In the genomic region with DNA sequence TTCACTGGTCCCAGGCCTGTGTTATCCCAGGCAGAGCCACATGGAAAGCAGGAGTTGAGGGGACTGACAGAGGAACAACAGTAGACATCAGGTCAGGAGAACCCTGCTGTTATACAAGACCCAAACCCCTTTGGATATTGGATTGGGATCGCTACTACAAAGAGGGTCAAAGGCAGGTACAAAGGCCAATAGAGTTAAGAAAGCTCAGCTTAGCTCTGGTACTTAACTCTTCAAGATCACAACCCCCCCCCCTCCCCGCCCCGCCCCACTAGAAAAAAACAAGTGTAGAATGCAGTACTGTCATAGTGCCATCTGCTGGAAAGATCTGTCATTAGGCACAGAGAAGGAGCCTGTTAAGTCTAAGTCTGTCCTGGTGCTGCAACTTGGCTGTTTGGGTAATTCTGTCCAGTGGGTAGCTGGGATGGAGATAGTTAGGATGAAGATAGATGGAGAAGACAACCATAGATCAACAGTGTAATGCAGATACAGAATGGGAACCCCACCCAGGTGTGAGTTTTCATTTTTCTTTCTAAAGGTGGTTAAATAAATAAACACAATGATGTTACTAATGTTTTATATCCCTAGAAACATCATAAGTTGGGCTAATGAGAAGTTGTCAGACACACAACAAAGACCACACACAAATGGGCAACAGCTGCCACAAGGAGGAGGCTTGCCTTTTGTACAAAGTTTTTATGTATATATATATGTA, we compare ENCODE assay signal across 1 cellular context.
A peak's percentile ranks its signal among the peaks of the same experiment; 100 is the strongest.
TF ChIP-seq lines count a peak whose summit lies in the region.

No MANE protein-coding gene starts in this region.

TF ChIP-seq in HepG2, 621 proteins besides CTCF, POLR2A, EP300 and RAD21 (continued from another document and continues in another):
- TF ChIP-seq, protein P1, sequence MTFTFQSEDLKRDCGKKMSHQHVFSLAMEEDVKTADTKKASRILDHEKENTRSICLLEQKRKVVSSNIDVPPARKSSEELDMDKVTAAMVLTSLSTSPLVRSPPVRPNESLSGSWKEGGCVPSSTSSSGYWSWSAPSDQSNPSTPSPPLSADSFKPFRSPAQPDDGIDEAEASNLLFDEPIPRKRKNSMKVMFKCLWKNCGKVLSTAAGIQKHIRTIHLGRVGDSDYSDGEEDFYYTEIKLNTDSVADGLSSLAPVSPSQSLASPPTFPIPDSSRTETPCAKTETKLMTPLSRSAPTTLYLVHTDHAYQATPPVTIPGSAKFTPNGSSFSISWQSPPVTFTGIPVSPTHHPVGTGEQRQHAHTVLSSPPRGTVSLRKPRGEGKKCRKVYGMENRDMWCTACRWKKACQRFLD (CRISPR knock-in tag; IDR thresholded peaks at IDR 0.05; ENCODE audit: borderline replicate concordance): no peak
- TF ChIP-seq SPEN (CRISPR knock-in tag; IDR thresholded peaks at IDR 0.05; ENCODE audit: low read depth) (0 out of 2 replicates have a peak, but pooled peaks have one; percentile 24), REXO4 (CRISPR knock-in tag; IDR thresholded peaks at IDR 0.05; ENCODE audit: borderline replicate concordance) (no peak), GATAD2A (CRISPR knock-in tag; IDR thresholded peaks at IDR 0.05) (peak; percentile 51; the same call in 1 of the 2 replicates), ETV6 (CRISPR knock-in tag; conservative IDR thresholded peaks at IDR 0.05) (no peak), ATF7-NPFF (CRISPR knock-in tag; IDR thresholded peaks at IDR 0.05; ENCODE audit: low read depth) (no peak), ZFYVE20 (CRISPR knock-in tag; IDR thresholded peaks at IDR 0.05; ENCODE audit: borderline replicate concordance, low read depth) (no peak), ZNF326 (CRISPR knock-in tag; IDR thresholded peaks at IDR 0.05; ENCODE audit: borderline replicate concordance) (no peak), MBD4 (IDR thresholded peaks at IDR 0.05; ENCODE audit: borderline replicate concordance, low read length) (no peak), ZNF563 (CRISPR knock-in tag; IDR thresholded peaks at IDR 0.05) (no peak), KLF9 (CRISPR knock-in tag; IDR thresholded peaks at IDR 0.05; ENCODE audit: low read depth) (no peak), NFE2L1 (CRISPR knock-in tag; IDR thresholded peaks at IDR 0.05; ENCODE audit: borderline replicate concordance) (no peak), ZNF615 (CRISPR knock-in tag; IDR thresholded peaks at IDR 0.05; ENCODE audit: borderline replicate concordance) (no peak), ZSCAN9 (CRISPR knock-in tag; IDR thresholded peaks at IDR 0.05; ENCODE audit: borderline replicate concordance) (no peak), ARHGAP35 (CRISPR knock-in tag; IDR thresholded peaks at IDR 0.05; ENCODE audit: borderline replicate concordance) (no peak), RARA (CRISPR knock-in tag; IDR thresholded peaks at IDR 0.05) (no peak), MIXL1 (CRISPR knock-in tag; IDR thresholded peaks at IDR 0.05) (0 out of 2 replicates have a peak, but pooled peaks have one; percentile 70), ZKSCAN1 (IDR thresholded peaks at IDR 0.05; ENCODE audit: low read length) (no peak), MIER3 (CRISPR knock-in tag; IDR thresholded peaks at IDR 0.05; ENCODE audit: borderline replicate concordance) (0 out of 2 replicates have a peak, but pooled peaks have one; percentile 43), IKZF1 (IDR thresholded peaks at IDR 0.05) (no peak), HOXA3 (CRISPR knock-in tag; IDR thresholded peaks at IDR 0.05) (no peak), ZBTB7B (CRISPR knock-in tag; IDR thresholded peaks at IDR 0.05) (0 out of 2 replicates have a peak, but pooled peaks have one; percentile 37), HHEX (CRISPR knock-in tag; IDR thresholded peaks at IDR 0.05) (0 out of 2 replicates have a peak, but pooled peaks have one; percentile 8), ZNF841 (CRISPR knock-in tag; IDR thresholded peaks at IDR 0.05; ENCODE audit: borderline replicate concordance) (no peak), ZEB1 (IDR thresholded peaks at IDR 0.05; ENCODE audit: insufficient replicate concordance, low read depth) (no peak), ZNF761 (CRISPR knock-in tag; conservative IDR thresholded peaks at IDR 0.05) (no peak), ZNF674 (CRISPR knock-in tag; IDR thresholded peaks at IDR 0.05; ENCODE audit: low read depth) (no peak), CCAR2 (optimal IDR thresholded peaks at IDR 0.05; ENCODE audit: low read depth, low read length) (no peak), ZNF619 (CRISPR knock-in tag; IDR thresholded peaks at IDR 0.05) (no peak), ZNF782 (CRISPR knock-in tag; IDR thresholded peaks at IDR 0.05; ENCODE audit: borderline replicate concordance) (0 out of 2 replicates have a peak, but pooled peaks have one; percentile 24), SOX13 (IDR thresholded peaks at IDR 0.05) (no peak), SOX13 (CRISPR knock-in tag; conservative IDR thresholded peaks at IDR 0.05 in 1 of 2, IDR thresholded peaks at IDR 0.05 in 1 of 2) (no peak; a peak in 1 of 4 replicates), ZC3H4 (CRISPR knock-in tag; IDR thresholded peaks at IDR 0.05; ENCODE audit: borderline replicate concordance) (no peak), NR1H2 (CRISPR knock-in tag; IDR thresholded peaks at IDR 0.05; ENCODE audit: borderline replicate concordance, low read depth) (no peak), KDM3A (CRISPR knock-in tag; IDR thresholded peaks at IDR 0.05; ENCODE audit: low read depth) (no peak)
- TF ChIP-seq, protein P2, sequence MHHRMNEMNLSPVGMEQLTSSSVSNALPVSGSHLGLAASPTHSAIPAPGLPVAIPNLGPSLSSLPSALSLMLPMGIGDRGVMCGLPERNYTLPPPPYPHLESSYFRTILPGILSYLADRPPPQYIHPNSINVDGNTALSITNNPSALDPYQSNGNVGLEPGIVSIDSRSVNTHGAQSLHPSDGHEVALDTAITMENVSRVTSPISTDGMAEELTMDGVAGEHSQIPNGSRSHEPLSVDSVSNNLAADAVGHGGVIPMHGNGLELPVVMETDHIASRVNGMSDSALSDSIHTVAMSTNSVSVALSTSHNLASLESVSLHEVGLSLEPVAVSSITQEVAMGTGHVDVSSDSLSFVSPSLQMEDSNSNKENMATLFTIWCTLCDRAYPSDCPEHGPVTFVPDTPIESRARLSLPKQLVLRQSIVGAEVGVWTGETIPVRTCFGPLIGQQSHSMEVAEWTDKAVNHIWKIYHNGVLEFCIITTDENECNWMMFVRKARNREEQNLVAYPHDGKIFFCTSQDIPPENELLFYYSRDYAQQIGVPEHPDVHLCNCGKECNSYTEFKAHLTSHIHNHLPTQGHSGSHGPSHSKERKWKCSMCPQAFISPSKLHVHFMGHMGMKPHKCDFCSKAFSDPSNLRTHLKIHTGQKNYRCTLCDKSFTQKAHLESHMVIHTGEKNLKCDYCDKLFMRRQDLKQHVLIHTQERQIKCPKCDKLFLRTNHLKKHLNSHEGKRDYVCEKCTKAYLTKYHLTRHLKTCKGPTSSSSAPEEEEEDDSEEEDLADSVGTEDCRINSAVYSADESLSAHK (CRISPR knock-in tag; IDR thresholded peaks at IDR 0.05; ENCODE audit: borderline replicate concordance): no peak
- TF ChIP-seq, protein P3, sequence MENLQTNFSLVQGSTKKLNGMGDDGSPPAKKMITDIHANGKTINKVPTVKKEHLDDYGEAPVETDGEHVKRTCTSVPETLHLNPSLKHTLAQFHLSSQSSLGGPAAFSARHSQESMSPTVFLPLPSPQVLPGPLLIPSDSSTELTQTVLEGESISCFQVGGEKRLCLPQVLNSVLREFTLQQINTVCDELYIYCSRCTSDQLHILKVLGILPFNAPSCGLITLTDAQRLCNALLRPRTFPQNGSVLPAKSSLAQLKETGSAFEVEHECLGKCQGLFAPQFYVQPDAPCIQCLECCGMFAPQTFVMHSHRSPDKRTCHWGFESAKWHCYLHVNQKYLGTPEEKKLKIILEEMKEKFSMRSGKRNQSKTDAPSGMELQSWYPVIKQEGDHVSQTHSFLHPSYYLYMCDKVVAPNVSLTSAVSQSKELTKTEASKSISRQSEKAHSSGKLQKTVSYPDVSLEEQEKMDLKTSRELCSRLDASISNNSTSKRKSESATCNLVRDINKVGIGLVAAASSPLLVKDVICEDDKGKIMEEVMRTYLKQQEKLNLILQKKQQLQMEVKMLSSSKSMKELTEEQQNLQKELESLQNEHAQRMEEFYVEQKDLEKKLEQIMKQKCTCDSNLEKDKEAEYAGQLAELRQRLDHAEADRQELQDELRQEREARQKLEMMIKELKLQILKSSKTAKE (CRISPR knock-in tag; IDR thresholded peaks at IDR 0.05; ENCODE audit: borderline replicate concordance): no peak
- TF ChIP-seq, protein P4, sequence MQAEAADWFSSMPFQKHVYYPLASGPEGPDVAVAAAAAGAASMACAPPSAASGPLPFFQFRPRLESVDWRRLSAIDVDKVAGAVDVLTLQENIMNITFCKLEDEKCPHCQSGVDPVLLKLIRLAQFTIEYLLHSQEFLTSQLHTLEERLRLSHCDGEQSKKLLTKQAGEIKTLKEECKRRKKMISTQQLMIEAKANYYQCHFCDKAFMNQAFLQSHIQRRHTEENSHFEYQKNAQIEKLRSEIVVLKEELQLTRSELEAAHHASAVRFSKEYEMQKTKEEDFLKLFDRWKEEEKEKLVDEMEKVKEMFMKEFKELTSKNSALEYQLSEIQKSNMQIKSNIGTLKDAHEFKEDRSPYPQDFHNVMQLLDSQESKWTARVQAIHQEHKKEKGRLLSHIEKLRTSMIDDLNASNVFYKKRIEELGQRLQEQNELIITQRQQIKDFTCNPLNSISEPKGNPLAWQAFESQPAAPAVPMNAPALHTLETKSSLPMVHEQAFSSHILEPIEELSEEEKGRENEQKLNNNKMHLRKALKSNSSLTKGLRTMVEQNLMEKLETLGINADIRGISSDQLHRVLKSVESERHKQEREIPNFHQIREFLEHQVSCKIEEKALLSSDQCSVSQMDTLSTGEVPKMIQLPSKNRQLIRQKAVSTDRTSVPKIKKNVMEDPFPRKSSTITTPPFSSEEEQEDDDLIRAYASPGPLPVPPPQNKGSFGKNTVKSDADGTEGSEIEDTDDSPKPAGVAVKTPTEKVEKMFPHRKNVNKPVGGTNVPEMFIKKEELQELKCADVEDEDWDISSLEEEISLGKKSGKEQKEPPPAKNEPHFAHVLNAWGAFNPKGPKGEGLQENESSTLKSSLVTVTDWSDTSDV (CRISPR knock-in tag; IDR thresholded peaks at IDR 0.05): no peak
- TF ChIP-seq, protein P5, sequence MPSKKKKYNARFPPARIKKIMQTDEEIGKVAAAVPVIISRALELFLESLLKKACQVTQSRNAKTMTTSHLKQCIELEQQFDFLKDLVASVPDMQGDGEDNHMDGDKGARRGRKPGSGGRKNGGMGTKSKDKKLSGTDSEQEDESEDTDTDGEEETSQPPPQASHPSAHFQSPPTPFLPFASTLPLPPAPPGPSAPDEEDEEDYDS (CRISPR knock-in tag; IDR thresholded peaks at IDR 0.05): no peak
- TF ChIP-seq, protein P6, sequence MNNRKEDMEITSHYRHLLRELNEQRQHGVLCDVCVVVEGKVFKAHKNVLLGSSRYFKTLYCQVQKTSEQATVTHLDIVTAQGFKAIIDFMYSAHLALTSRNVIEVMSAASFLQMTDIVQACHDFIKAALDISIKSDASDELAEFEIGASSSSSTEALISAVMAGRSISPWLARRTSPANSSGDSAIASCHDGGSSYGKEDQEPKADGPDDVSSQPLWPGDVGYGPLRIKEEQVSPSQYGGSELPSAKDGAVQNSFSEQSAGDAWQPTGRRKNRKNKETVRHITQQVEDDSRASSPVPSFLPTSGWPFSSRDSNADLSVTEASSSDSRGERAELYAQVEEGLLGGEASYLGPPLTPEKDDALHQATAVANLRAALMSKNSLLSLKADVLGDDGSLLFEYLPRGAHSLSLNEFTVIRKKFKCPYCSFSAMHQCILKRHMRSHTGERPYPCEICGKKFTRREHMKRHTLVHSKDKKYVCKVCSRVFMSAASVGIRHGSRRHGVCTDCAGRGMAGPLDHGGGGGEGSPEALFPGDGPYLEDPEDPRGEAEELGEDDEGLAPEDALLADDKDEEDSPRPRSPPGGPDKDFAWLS (CRISPR knock-in tag; IDR thresholded peaks at IDR 0.05; ENCODE audit: borderline replicate concordance): no peak
- TF ChIP-seq, protein P7, sequence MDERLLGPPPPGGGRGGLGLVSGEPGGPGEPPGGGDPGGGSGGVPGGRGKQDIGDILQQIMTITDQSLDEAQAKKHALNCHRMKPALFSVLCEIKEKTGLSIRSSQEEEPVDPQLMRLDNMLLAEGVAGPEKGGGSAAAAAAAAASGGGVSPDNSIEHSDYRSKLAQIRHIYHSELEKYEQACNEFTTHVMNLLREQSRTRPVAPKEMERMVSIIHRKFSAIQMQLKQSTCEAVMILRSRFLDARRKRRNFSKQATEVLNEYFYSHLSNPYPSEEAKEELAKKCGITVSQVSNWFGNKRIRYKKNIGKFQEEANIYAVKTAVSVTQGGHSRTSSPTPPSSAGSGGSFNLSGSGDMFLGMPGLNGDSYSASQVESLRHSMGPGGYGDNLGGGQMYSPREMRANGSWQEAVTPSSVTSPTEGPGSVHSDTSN (CRISPR knock-in tag; IDR thresholded peaks at IDR 0.05): no peak
- TF ChIP-seq, protein P8, sequence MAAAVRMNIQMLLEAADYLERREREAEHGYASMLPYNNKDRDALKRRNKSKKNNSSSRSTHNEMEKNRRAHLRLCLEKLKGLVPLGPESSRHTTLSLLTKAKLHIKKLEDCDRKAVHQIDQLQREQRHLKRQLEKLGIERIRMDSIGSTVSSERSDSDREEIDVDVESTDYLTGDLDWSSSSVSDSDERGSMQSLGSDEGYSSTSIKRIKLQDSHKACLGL (CRISPR knock-in tag; IDR thresholded peaks at IDR 0.05): no peak
- TF ChIP-seq, protein P9, sequence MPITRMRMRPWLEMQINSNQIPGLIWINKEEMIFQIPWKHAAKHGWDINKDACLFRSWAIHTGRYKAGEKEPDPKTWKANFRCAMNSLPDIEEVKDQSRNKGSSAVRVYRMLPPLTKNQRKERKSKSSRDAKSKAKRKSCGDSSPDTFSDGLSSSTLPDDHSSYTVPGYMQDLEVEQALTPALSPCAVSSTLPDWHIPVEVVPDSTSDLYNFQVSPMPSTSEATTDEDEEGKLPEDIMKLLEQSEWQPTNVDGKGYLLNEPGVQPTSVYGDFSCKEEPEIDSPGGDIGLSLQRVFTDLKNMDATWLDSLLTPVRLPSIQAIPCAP (CRISPR knock-in tag; IDR thresholded peaks at IDR 0.05; ENCODE audit: low read depth): no peak
- TF ChIP-seq, protein P10, sequence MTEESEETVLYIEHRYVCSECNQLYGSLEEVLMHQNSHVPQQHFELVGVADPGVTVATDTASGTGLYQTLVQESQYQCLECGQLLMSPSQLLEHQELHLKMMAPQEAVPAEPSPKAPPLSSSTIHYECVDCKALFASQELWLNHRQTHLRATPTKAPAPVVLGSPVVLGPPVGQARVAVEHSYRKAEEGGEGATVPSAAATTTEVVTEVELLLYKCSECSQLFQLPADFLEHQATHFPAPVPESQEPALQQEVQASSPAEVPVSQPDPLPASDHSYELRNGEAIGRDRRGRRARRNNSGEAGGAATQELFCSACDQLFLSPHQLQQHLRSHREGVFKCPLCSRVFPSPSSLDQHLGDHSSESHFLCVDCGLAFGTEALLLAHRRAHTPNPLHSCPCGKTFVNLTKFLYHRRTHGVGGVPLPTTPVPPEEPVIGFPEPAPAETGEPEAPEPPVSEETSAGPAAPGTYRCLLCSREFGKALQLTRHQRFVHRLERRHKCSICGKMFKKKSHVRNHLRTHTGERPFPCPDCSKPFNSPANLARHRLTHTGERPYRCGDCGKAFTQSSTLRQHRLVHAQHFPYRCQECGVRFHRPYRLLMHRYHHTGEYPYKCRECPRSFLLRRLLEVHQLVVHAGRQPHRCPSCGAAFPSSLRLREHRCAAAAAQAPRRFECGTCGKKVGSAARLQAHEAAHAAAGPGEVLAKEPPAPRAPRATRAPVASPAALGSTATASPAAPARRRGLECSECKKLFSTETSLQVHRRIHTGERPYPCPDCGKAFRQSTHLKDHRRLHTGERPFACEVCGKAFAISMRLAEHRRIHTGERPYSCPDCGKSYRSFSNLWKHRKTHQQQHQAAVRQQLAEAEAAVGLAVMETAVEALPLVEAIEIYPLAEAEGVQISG (CRISPR knock-in tag; IDR thresholded peaks at IDR 0.05): no peak
